In the genomic region with DNA sequence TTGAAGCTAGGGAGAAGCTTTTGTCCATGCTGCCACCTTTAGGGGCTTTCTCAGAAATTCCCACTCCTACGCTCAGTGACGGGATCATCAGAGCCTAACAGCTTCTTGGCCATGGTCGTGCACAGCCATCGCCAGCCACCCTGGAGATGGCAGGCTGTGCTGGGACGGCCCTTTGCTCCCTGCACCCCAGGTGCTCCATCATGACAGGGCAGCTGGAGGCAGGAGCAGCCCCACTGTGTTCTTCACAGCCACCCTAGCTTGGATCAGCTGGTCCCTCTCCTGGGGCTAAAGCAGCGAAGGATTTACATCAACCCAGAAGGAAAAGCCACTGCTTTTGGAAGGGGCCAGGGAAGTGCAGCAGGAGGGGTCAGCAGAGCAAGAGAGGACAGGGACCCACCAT, we compare ENCODE assay signal across 15 cellular contexts.
DNase-seq lines count a peak whose midpoint lies in the region; ATAC-seq and TF ChIP-seq lines count a peak whose summit lies in the region.
"Had no signal": no experiment of that assay in that cellular context is flagged by ENCODE, and none has a peak within 500 bp of the region (broad histone marks: within the 10 kb centered on the region; RNA-seq: fewer than 3 reads in every experiment).

No MANE protein-coding gene starts in this region.

- H3K4me1 ChIP-seq in OCI-LY3 (ENCODE audit: low read length) (peaks cover 49% of the 10 kb centered on the region), esophagus (ENCODE audit: control insufficient read depth in 2 of 2, insufficient read depth in 2 of 2, low read length in 1 of 2) (peaks cover 6 to 13% of the 10 kb centered on the region in 2 donors), mesendoderm (ENCODE audit: control insufficient read depth, low read depth, low read length) (peaks cover 8% of the 10 kb centered on the region), sigmoid colon (peaks cover 0 to 12% (median 0%) of the 10 kb centered on the region in 4 donors)
- H3K4me1 ChIP-seq: HAP-1 had no signal

- ATAC-seq in GM18858 (IDR thresholded peaks at IDR 0.05; ENCODE audit: unreplicated experiment) (no peak), GM21576 (IDR thresholded peaks at IDR 0.05; ENCODE audit: unreplicated experiment) (no peak)

- no peak overlapping the region for H4K8ac ChIP-seq in mesendoderm (ENCODE audit: low read depth, low read length)

- H3K36me3 ChIP-seq in OCI-LY3 (replicated peaks; ENCODE audit: low read depth, low read length): no peaks in the 10 kb centered on the region
- no peaks in the 10 kb centered on the region for H3K36me3 ChIP-seq in esophagus (ENCODE audit: control insufficient read depth in 2 of 2, insufficient read depth in 2 of 2, low read length in 1 of 2)
- H3K36me3 ChIP-seq in mesendoderm (ENCODE audit: control insufficient read depth, insufficient read depth, low read length): no peaks in the 10 kb centered on the region
- no peaks in the 10 kb centered on the region for H3K36me3 ChIP-seq in sigmoid colon
- H3K36me3 ChIP-seq: HAP-1 had no signal

- H3K9me3 ChIP-seq in OCI-LY3 (ENCODE audit: insufficient read depth, low read length) (no peaks in the 10 kb centered on the region), esophagus (ENCODE audit: control insufficient read depth in 2 of 2, insufficient read depth in 1 of 2, low read depth in 1 of 2, low read length in 1 of 2) (no peaks in the 10 kb centered on the region), sigmoid colon (no peaks in the 10 kb centered on the region)
- H3K9me3 ChIP-seq: HAP-1 had no signal

- no peak for DNase-seq in mesendoderm
- DNase-seq in sigmoid colon: no peak
- no peak for DNase-seq in NCI-H82 (lab: John Stamatoyannopoulos, UW)
- DNase-seq: DMS79, NCI-H1092 treated with DMSO at 0.1 percent for 48 hours, NCI-H146, NCI-H2081, OCI-M1, RPMI8226 had no signal

- H3K23ac ChIP-seq in mesendoderm (ENCODE audit: low read length): peak overlapping the region; percentile 4

- no peak overlapping the region for H3K18ac ChIP-seq in mesendoderm (ENCODE audit: low read length)

- intact Hi-C loops in sigmoid colon (cut with DNase I): no loop called here

- no peak overlapping the region for H4K5ac ChIP-seq in mesendoderm (ENCODE audit: low read length)

- H2BK15ac ChIP-seq in mesendoderm (replicated peaks; ENCODE audit: low read depth): no peak overlapping the region

- no peak overlapping the region for H2AFZ ChIP-seq in OCI-LY3 (ENCODE audit: low read depth, low read length)

- 88 to 92% methylated on average over 6 of the region's 6 CpGs for WGBS in esophagus, 2 donors
- no CpG with 5 or more reads among the region's 6 CpGs for WGBS in mesendoderm (ENCODE audit: extremely low coverage, insufficient coverage, low lambda C conversion rate)
- WGBS in sigmoid colon, 2 donors: 93 to 97% methylated on average over 6 of the region's 6 CpGs

- no peaks in the 10 kb centered on the region for H4K20me1 ChIP-seq in OCI-LY3 (ENCODE audit: insufficient read depth, low read length)

- no peak for TF ChIP-seq CTCF in OCI-LY3 (IDR thresholded peaks at IDR 0.05; ENCODE audit: low read depth, low read length)
- no peak for TF ChIP-seq CTCF in sigmoid colon (IDR thresholded peaks at IDR 0.05)

- H2BK5ac ChIP-seq in mesendoderm (ENCODE audit: low read length): no peak overlapping the region

- TF ChIP-seq EP300 in sigmoid colon (IDR thresholded peaks at IDR 0.05): no peak

- no peak overlapping the region for H3K4ac ChIP-seq in mesendoderm (ENCODE audit: low read depth, low read length)

- H3K27me3 ChIP-seq in OCI-LY3 (ENCODE audit: low read depth, low read length) (peaks cover 26% of the 10 kb centered on the region), esophagus (ENCODE audit: control insufficient read depth in 1 of 2, insufficient read depth in 2 of 2, low read length in 2 of 2) (no peaks in the 10 kb centered on the region), mesendoderm (ENCODE audit: insufficient read depth, low read length, poor library complexity) (no peaks in the 10 kb centered on the region), sigmoid colon (no peaks in the 10 kb centered on the region)

- no peak overlapping the region for H3K27ac ChIP-seq in OCI-LY3 (ENCODE audit: low read length)
- peak overlapping the region; percentile 71 to 96 for H3K27ac ChIP-seq in esophagus (ENCODE audit: low read depth in 2 of 2, low read length in 1 of 2)
- H3K27ac ChIP-seq in mesendoderm (ENCODE audit: low read depth, low read length): no peak overlapping the region
- H3K27ac ChIP-seq in sigmoid colon: no peak overlapping the region
- H3K27ac ChIP-seq: C4-2B had no signal

- H2AK5ac ChIP-seq in mesendoderm (ENCODE audit: low read length): no peak overlapping the region

- no peak overlapping the region for H2BK120ac ChIP-seq in mesendoderm (ENCODE audit: low read depth, low read length)

- H3K56ac ChIP-seq in mesendoderm (ENCODE audit: low read length): peak overlapping the region; percentile 20

- H3K79me2 ChIP-seq in OCI-LY3 (ENCODE audit: low read length): no peaks in the 10 kb centered on the region
- no peaks in the 10 kb centered on the region for H3K79me2 ChIP-seq in mesendoderm (ENCODE audit: control insufficient read depth, insufficient read depth, low read length)

- TF ChIP-seq POLR2A in sigmoid colon (IDR thresholded peaks at IDR 0.05): no peak

- 0 out of 2 replicates have a peak overlapping the region, but pooled peaks have one; percentile 8 for H3K4me2 ChIP-seq in OCI-LY3 (ENCODE audit: low read length)
- no peak overlapping the region for H3K4me2 ChIP-seq in mesendoderm (ENCODE audit: low read length)

- H3K4me3 ChIP-seq in OCI-LY3 (ENCODE audit: low read length) (no peak overlapping the region), esophagus (ENCODE audit: low read depth in 1 of 2, low read length in 2 of 2) (no peak overlapping the region), mesendoderm (ENCODE audit: low read length) (no peak overlapping the region), sigmoid colon (no peak overlapping the region)
- H3K4me3 ChIP-seq: HAP-1 had no signal

- H3K9ac ChIP-seq in OCI-LY3 (ENCODE audit: low read length) (no peak overlapping the region), mesendoderm (ENCODE audit: low read length) (no peak overlapping the region)

- no peaks in the 10 kb centered on the region for H3K79me1 ChIP-seq in mesendoderm (ENCODE audit: low read length)

Comparison
In these comparisons a context has a peak if more than half of its experiments do, and no peak if none do; other contexts are left out.
1. H3K27ac ChIP-seq: peak in esophagus (2 of 2); none in OCI-LY3 (single experiment), mesendoderm (single experiment) and sigmoid colon (0 of 4).